ENCODE assay signal across 11 cellular contexts in genomic region chr22:17734197-17734596, GRCh38. TPM values are rescaled to one million over a fixed set of nuclear protein-coding genes. Genes with fewer than 3 reads are reported as not detected.
A peak's percentile ranks its signal among the peaks of the same experiment; 100 is the strongest.
DNase-seq lines count a peak whose midpoint lies in the region; ATAC-seq and TF ChIP-seq lines count a peak whose summit lies in the region.
"Had no signal": no experiment of that assay in that cellular context is flagged by ENCODE, and none has a peak within 500 bp of the region (broad histone marks: within the 10 kb centered on the region; RNA-seq: fewer than 3 reads in every experiment).

No MANE protein-coding gene starts in this region.

- H3K4me3 ChIP-seq in heart left ventricle = no peak overlapping the region

- H3K27me3 Mint-ChIP-seq in activated naive CD8-positive, alpha-beta T cell = no peaks in the 10 kb centered on the region
- no peaks in the 10 kb centered on the region for H3K27me3 Mint-ChIP-seq in nephron progenitor cell (ENCODE audit: low read depth, poor library complexity)

- 75 to 83% (median 79%) methylated on average over 4 of the region's 4 CpGs for WGBS in heart left ventricle, 4 donors

- no peaks in the 10 kb centered on the region for H3K4me1 ChIP-seq in heart left ventricle

- intact Hi-C loops in heart left ventricle (cut with DNase I) = loop anchor here in 3 of 10 donors (10.0 kb wide), 3 partner anchors 161 to 341 kb away; partner anchors contain the start of gene PEX26 (in 1 of the 3)

- peaks cover 15% of the 10 kb centered on the region for H3K4me1 Mint-ChIP-seq in activated naive CD8-positive, alpha-beta T cell (ENCODE audit: low read depth)
- H3K4me1 Mint-ChIP-seq in nephron progenitor cell = no peaks in the 10 kb centered on the region
- H3K4me1 Mint-ChIP-seq: neural crest cell had no signal

- H3K27me3 ChIP-seq in heart left ventricle = no peaks in the 10 kb centered on the region

- H3K9me3 Mint-ChIP-seq in activated naive CD8-positive, alpha-beta T cell (ENCODE audit: low read depth) = no peaks in the 10 kb centered on the region
- H3K9me3 Mint-ChIP-seq in nephron progenitor cell = no peaks in the 10 kb centered on the region
- H3K9me3 Mint-ChIP-seq: neural crest cell had no signal

- no peak for TF ChIP-seq POLR2A in heart left ventricle (IDR thresholded peaks at IDR 0.05)

- H3K9me3 ChIP-seq in heart left ventricle = no peaks in the 10 kb centered on the region

- TF ChIP-seq CTCF in nephron progenitor cell (IDR thresholded peaks at IDR 0.05) = no peak
- TF ChIP-seq CTCF in heart left ventricle (IDR thresholded peaks at IDR 0.05) = no peak

- peak; percentile 77 for DNase-seq in ELR (ENCODE audit: low read depth)
- peak; percentile 79 to 80 for DNase-seq in Kasumi-1 (lab: John Stamatoyannopoulos, UW)
- no peak for DNase-seq in nephron progenitor cell
- DNase-seq in anterior cingulate cortex (lab: John Stamatoyannopoulos, UW) = no peak
- DNase-seq in heart left ventricle = no peak
- DNase-seq: cerebellar nuclear complex, NCI-H526 had no signal

- ATAC-seq in GM19023 (IDR thresholded peaks at IDR 0.05; ENCODE audit: unreplicated experiment) (no peak), GM21717 (IDR thresholded peaks at IDR 0.05; ENCODE audit: unreplicated experiment) (no peak), heart left ventricle (no peak)

- H3K36me3 Mint-ChIP-seq in activated naive CD8-positive, alpha-beta T cell = peaks cover 3% of the 10 kb centered on the region
- H3K36me3 Mint-ChIP-seq in nephron progenitor cell (ENCODE audit: low read depth) = peaks cover 44% of the 10 kb centered on the region

- H3K27ac Mint-ChIP-seq in activated naive CD8-positive, alpha-beta T cell = peak overlapping the region; percentile 69
- peak overlapping the region; percentile 34 for H3K27ac Mint-ChIP-seq in nephron progenitor cell

- no peak overlapping the region for H3K4me3 Mint-ChIP-seq in activated naive CD8-positive, alpha-beta T cell
- H3K4me3 Mint-ChIP-seq in nephron progenitor cell = no peak overlapping the region
- H3K4me3 Mint-ChIP-seq: neural crest cell had no signal

- peaks cover 0 to 93% (median 68%) of the 10 kb centered on the region in 9 donors for H3K36me3 ChIP-seq in heart left ventricle

- peak overlapping the region in 1 of 12 donors; percentile 4 for H3K27ac ChIP-seq in heart left ventricle

RNA-seq across cellular contexts. Expression of gene BID, which starts 40.1 kb away (rescaled TPM):
- total RNA-seq in heart left ventricle = 10 to 100 TPM in 7 of 9 donors, 1 to 10 TPM in 2; 7.8 to 27.8 (median 15.8) TPM
- 10 to 100 TPM; 24.6 to 59.2 TPM for polyA plus RNA-seq in heart left ventricle

Comparison
In these comparisons a context has a peak if more than half of its experiments do, and no peak if none do; other contexts are left out.
1. DNase-seq: peak in ELR (single experiment) and Kasumi-1 (2 of 2); none in nephron progenitor cell (single experiment), anterior cingulate cortex (0 of 58) and heart left ventricle (0 of 5).